ENCODE assay signal across 9 cellular contexts in genomic region chr13:102555914-102556553, GRCh38. TPM values are rescaled to one million over a fixed set of nuclear protein-coding genes. Genes with fewer than 3 reads are reported as not detected.
DNase-seq lines count a peak whose midpoint lies in the region; ATAC-seq and TF ChIP-seq lines count a peak whose summit lies in the region.
"Had no signal": no experiment of that assay in that cellular context is flagged by ENCODE, and none has a peak within 500 bp of the region (broad histone marks: within the 10 kb centered on the region; RNA-seq: fewer than 3 reads in every experiment).

No MANE protein-coding gene starts in this region.

- peak; percentile 16 for TF ChIP-seq CTCF in colonic mucosa (IDR thresholded peaks at IDR 0.05)

- DNase-seq in COR-L47 (lab: John Stamatoyannopoulos, UW): peak; percentile 57
- peak; percentile 30 for DNase-seq in NOMO-1 treated with DMSO at 0.1 percent for 48 hours (lab: John Stamatoyannopoulos, UW; ENCODE audit: unreplicated experiment)
- no peak for DNase-seq in colonic mucosa
- DNase-seq in midbrain (lab: John Stamatoyannopoulos, UW): peak; percentile 53
- no peak for DNase-seq in left colon

- no peak overlapping the region for H3K9ac ChIP-seq in colonic mucosa (ENCODE audit: low read depth in 2 of 2, low read length in 2 of 2)

- H3K36me3 ChIP-seq in colonic mucosa: no peaks in the 10 kb centered on the region
- H3K36me3 ChIP-seq: neutrophil had no signal

- no peaks in the 10 kb centered on the region for H3K4me1 ChIP-seq in colonic mucosa

- no peaks in the 10 kb centered on the region for H3K27me3 ChIP-seq in colonic mucosa

- no peak overlapping the region for H3K4me3 ChIP-seq in colonic mucosa

- H3K27ac ChIP-seq in colonic mucosa: no peak overlapping the region
- H3K27ac ChIP-seq: neutrophil had no signal

- H3K9me3 ChIP-seq in colonic mucosa: no peaks in the 10 kb centered on the region
- H3K9me3 ChIP-seq: neutrophil had no signal

- intact Hi-C loops in colonic mucosa (cut with DNase I) (loop anchor here (5.0 kb wide), 1 partner anchor 614 kb away; no protein-coding TSS in a partner anchor), left colon (cut with DNase I, micrococcal nuclease) (loop anchor here in 1 of 2 donors (5.0 kb wide), 1 partner anchor 614 kb away; no protein-coding TSS in a partner anchor)

- ATAC-seq in GM18519 (IDR thresholded peaks at IDR 0.05; ENCODE audit: low FRiP score, unreplicated experiment) (peak; percentile 79), HG03520 (IDR thresholded peaks at IDR 0.05; ENCODE audit: unreplicated experiment) (peak; percentile 67), GM19035 (IDR thresholded peaks at IDR 0.05; ENCODE audit: unreplicated experiment) (no peak), left colon (no peak)

RNA-seq across cellular contexts. Expression of gene TPP2, which starts 40.8 kb away (rescaled TPM):
- total RNA-seq in colonic mucosa (10 to 100 TPM; 41.0 to 42.0 TPM), left colon (10 to 100 TPM; 37.0 to 38.1 TPM)

Comparison
In these comparisons a context has a peak if more than half of its experiments do, and no peak if none do; other contexts are left out.
1. DNase-seq: peak in COR-L47 (single experiment), NOMO-1 treated with DMSO at 0.1 percent for 48 hours (single experiment) and midbrain (single experiment); none in colonic mucosa (single experiment) and left colon (0 of 2).
2. ATAC-seq: peak in GM18519 (single experiment) and HG03520 (single experiment); none in GM19035 (single experiment) and left colon (single experiment).